24 cellular contexts compared by ENCODE assay signal in genomic region chr14:87067597-87067996, GRCh38.
A peak's percentile ranks its signal among the peaks of the same experiment; 100 is the strongest.
DNase-seq lines count a peak whose midpoint lies in the region; ATAC-seq and TF ChIP-seq lines count a peak whose summit lies in the region.
"Had no signal": no experiment of that assay in that cellular context is flagged by ENCODE, and none has a peak within 500 bp of the region (broad histone marks: within the 10 kb centered on the region; RNA-seq: fewer than 3 reads in every experiment).

No MANE protein-coding gene starts in this region.

- WGBS in lower leg skin, 2 donors = 90 to 93% methylated on average over 11 of the region's 11 CpGs

- no peak for ATAC-seq in HG03139 (IDR thresholded peaks at IDR 0.05; ENCODE audit: unreplicated experiment)
- ATAC-seq: Right ventricle myocardium inferior had no signal

- H3K27ac ChIP-seq in SJCRH30 = 0 out of 2 replicates have a peak overlapping the region, but pooled peaks have one; percentile 17
- H3K27ac ChIP-seq: 22Rv1, BLaER1, GM23248 had no signal

- DNase-seq in NCI-H82 (lab: John Stamatoyannopoulos, UW) = peak; percentile 25
- no peak for DNase-seq in NCI-H82 treated with DMSO at 0.1 percent for 48 hours (lab: John Stamatoyannopoulos, UW; ENCODE audit: unreplicated experiment)
- DNase-seq in SJCRH30 = peak; percentile 25 to 32
- peak; percentile 40 for DNase-seq in kidney glomerular epithelial cell (lab: John Stamatoyannopoulos, UW)
- no peak for DNase-seq in NAMALWA (ENCODE audit: low spot score)
- DNase-seq in stimulated activated CD4-positive, alpha-beta T cell treated with anti-CD3 and anti-CD28 coated beads, Interleukin-2, amount 100 ng/mL, for 24 hours = no peak
- DNase-seq in lower leg skin (ENCODE audit: low spot score in 2 of 2) = no peak
- DNase-seq: ACHN; Caco-2; CD4-positive, alpha-beta memory T cell; DND-41; GM23248; IMR-90; Kasumi-1; NCI-H1092; NCI-H1436; NCI-H187 treated with DMSO at 0.1 percent for 48 hours; NCI-H69; OCI-M1 had no signal

- H3K36me3 ChIP-seq in SJCRH30 = no peaks in the 10 kb centered on the region
- H3K36me3 ChIP-seq: BLaER1, HAP-1 had no signal

- peaks cover 6% of the 10 kb centered on the region; the same call in 1 of the 2 replicates for H3K4me1 ChIP-seq in SJCRH30
- H3K4me1 ChIP-seq: BLaER1, Caco-2, HAP-1 had no signal

- no peaks in the 10 kb centered on the region for H3K9me3 ChIP-seq in SJCRH30 (replicated peaks)
- H3K9me3 ChIP-seq: BLaER1, Caco-2, HAP-1 had no signal

- intact Hi-C loops in lower leg skin (cut with DNase I; ENCODE audit: low total_unique reads) = no loop called here

- peak overlapping the region; percentile 24 for H3K4me3 ChIP-seq in SJCRH30
- no peak overlapping the region for H3K4me3 ChIP-seq in lower leg skin (ENCODE audit: low read depth, poor library complexity, severe bottlenecking)
- H3K4me3 ChIP-seq: BLaER1, GM23248, HAP-1 had no signal

- no peak for TF ChIP-seq CTCF in lower leg skin (IDR thresholded peaks at IDR 0.05)

- no peak for TF ChIP-seq POLR2A in lower leg skin (IDR thresholded peaks at IDR 0.05)

- H3K27me3 ChIP-seq in SJCRH30 = no peaks in the 10 kb centered on the region
- H3K27me3 ChIP-seq: BLaER1 had no signal

Comparison
In these comparisons a context has a peak if more than half of its experiments do, and no peak if none do; other contexts are left out.
1. DNase-seq: peak in NCI-H82 (single experiment), SJCRH30 (2 of 2) and kidney glomerular epithelial cell (single experiment); none in NCI-H82 treated with DMSO at 0.1 percent for 48 hours (single experiment), NAMALWA (single experiment), stimulated activated CD4-positive, alpha-beta T cell treated with anti-CD3 and anti-CD28 coated beads, Interleukin-2, amount 100 ng/mL, for 24 hours (0 of 2) and lower leg skin (0 of 2).